ENCODE assay signal across 16 cellular contexts in the genomic region with DNA sequence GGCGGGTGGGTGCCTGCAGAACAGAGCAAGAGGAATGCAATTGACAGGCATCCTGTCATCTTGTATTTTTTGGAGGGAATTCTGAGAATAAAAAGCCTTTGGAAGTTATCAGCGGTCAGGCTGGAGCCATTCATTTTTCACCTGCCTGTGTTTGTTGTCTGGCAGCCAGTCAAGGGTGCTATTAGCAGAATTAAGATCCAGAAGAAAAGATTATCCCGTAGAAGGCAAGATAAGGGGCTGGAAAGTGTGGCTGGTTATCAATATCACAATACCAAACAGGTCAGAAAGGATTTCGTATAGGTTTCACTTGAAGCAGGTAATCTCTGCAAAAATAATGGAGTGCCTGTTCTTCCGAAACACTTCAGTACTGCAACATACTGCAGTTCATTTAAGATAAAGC.
"Had no signal": no experiment of that assay in that cellular context is flagged by ENCODE, and none has a peak within 500 bp of the region (broad histone marks: within the 10 kb centered on the region; RNA-seq: fewer than 3 reads in every experiment).

No MANE protein-coding gene starts in this region.

- H3K9me3 ChIP-seq: thoracic aorta, uterus had no signal

- H3K36me3 Mint-ChIP-seq: activated naive CD8-positive, alpha-beta T cell; brain had no signal

- DNase-seq: activated gamma-delta T cell; activated T-cell treated with anti-CD3 and anti-CD28 coated beads, Interleukin-2, amount 50 U/mL, for 24 hours; amygdala; effector memory CD8-positive, alpha-beta T cell; erythroblast; hippocampal formation; left ventricle myocardium superior; stimulated activated CD4-positive, alpha-beta T cell treated with anti-CD3 and anti-CD28 coated beads, Interleukin-4, amount 100 ng/mL, for 4 hours; stimulated activated naive CD8-positive, alpha-beta T cell treated with anti-CD3 and anti-CD28 coated beads, Interleukin-15, amount 100 ng/mL, for 72 hours; uterus had no signal

- H3K27ac ChIP-seq: parathyroid adenoma, thoracic aorta, uterus had no signal

- H2AFZ ChIP-seq: parathyroid adenoma had no signal

- H3K4me1 ChIP-seq: parathyroid adenoma, uterus had no signal

- H3K9ac ChIP-seq: parathyroid adenoma had no signal

- H3K9me3 Mint-ChIP-seq: activated T-cell treated with anti-CD3 and anti-CD28 coated beads, Interleukin-2, amount 50 U/mL, for 24 hours; dendritic cell treated with granulocyte-macrophage colony-stimulating factor and Interleukin-4, amounts not matched to agents 40 ng/mL and 50 ng/mL, for 4 days; effector memory CD8-positive, alpha-beta T cell; neural crest cell; stimulated activated naive CD8-positive, alpha-beta T cell treated with anti-CD3 and anti-CD28 coated beads, Interleukin-15, amount 100 ng/mL, for 72 hours had no signal

- H3K4me3 Mint-ChIP-seq: activated naive CD8-positive, alpha-beta T cell; activated T-cell treated with anti-CD3 and anti-CD28 coated beads, Interleukin-2, amount 50 U/mL, for 24 hours; brain; dendritic cell treated with granulocyte-macrophage colony-stimulating factor and Interleukin-4, amounts not matched to agents 40 ng/mL and 50 ng/mL, for 4 days; effector memory CD8-positive, alpha-beta T cell; neural crest cell; stimulated activated naive CD8-positive, alpha-beta T cell treated with anti-CD3 and anti-CD28 coated beads, Interleukin-15, amount 100 ng/mL, for 72 hours had no signal

- H3K27ac Mint-ChIP-seq: activated naive CD8-positive, alpha-beta T cell; activated T-cell treated with anti-CD3 and anti-CD28 coated beads, Interleukin-2, amount 50 U/mL, for 24 hours; brain; dendritic cell treated with granulocyte-macrophage colony-stimulating factor and Interleukin-4, amounts not matched to agents 40 ng/mL and 50 ng/mL, for 4 days; effector memory CD8-positive, alpha-beta T cell; stimulated activated naive CD8-positive, alpha-beta T cell treated with anti-CD3 and anti-CD28 coated beads, Interleukin-15, amount 100 ng/mL, for 72 hours had no signal

- H3K27me3 ChIP-seq: uterus had no signal

- H3K4me3 ChIP-seq: thoracic aorta, uterus had no signal

- ATAC-seq: effector memory CD8-positive, alpha-beta T cell; left ventricle myocardium superior; stimulated activated naive CD8-positive, alpha-beta T cell treated with anti-CD3 and anti-CD28 coated beads, Interleukin-15, amount 100 ng/mL, for 72 hours had no signal

- H3K36me3 ChIP-seq: thoracic aorta, uterus had no signal

- H3K79me2 ChIP-seq: parathyroid adenoma had no signal
